In genomic region chr15:65245096-65245849, GRCh38 we compare ENCODE assay signal across 1 cellular context.
A peak's percentile ranks its signal among the peaks of the same experiment; 100 is the strongest.
TF ChIP-seq lines count a peak whose summit lies in the region.

No MANE protein-coding gene starts in this region.

TF ChIP-seq in HepG2, 621 proteins besides CTCF, POLR2A, EP300 and RAD21 (continued from another document and continues in another):
- TF ChIP-seq HNF1B (CRISPR knock-in tag; IDR thresholded peaks at IDR 0.05) (0 out of 2 replicates have a peak, but pooled peaks have one; percentile 32), HOXA3 (CRISPR knock-in tag; IDR thresholded peaks at IDR 0.05) (peak; percentile 79), ATF5 (CRISPR knock-in tag; IDR thresholded peaks at IDR 0.05; ENCODE audit: low read depth) (no peak), ZNF776 (CRISPR knock-in tag; IDR thresholded peaks at IDR 0.05) (no peak), TAF1 (CRISPR knock-in tag; IDR thresholded peaks at IDR 0.05) (peak; percentile 40; the same call in 1 of the 2 replicates), NR2F6 (IDR thresholded peaks at IDR 0.05) (no peak), NR2F6 (CRISPR knock-in tag; IDR thresholded peaks at IDR 0.05) (no peak), DNMT3B (CRISPR knock-in tag; conservative IDR thresholded peaks at IDR 0.05) (no peak), MYC (CRISPR knock-in tag; IDR thresholded peaks at IDR 0.05; ENCODE audit: borderline replicate concordance) (peak; percentile 9; the same call in 1 of the 2 replicates), HOXA5 (CRISPR knock-in tag; IDR thresholded peaks at IDR 0.05) (no peak), JUND (CRISPR knock-in tag; IDR thresholded peaks at IDR 0.05) (0 out of 2 replicates have a peak, but pooled peaks have one; percentile 16), RARG (CRISPR knock-in tag; IDR thresholded peaks at IDR 0.05; ENCODE audit: low read depth) (no peak), ZNF101 (CRISPR knock-in tag; IDR thresholded peaks at IDR 0.05; ENCODE audit: borderline replicate concordance, low read depth) (no peak), SALL1 (CRISPR knock-in tag; IDR thresholded peaks at IDR 0.05) (peak; percentile 47), MED1 (CRISPR knock-in tag; IDR thresholded peaks at IDR 0.05) (0 out of 2 replicates have a peak, but pooled peaks have one; percentile 34), SPEN (CRISPR knock-in tag; IDR thresholded peaks at IDR 0.05; ENCODE audit: low read depth) (no peak), ARID5B (CRISPR knock-in tag; IDR thresholded peaks at IDR 0.05) (peak; percentile 45), CREB1 (IDR thresholded peaks at IDR 0.05) (peak; percentile 62), CREB1 (CRISPR knock-in tag; IDR thresholded peaks at IDR 0.05) (no peak; the same call in 1 of the 2 replicates), ZSCAN12 (CRISPR knock-in tag; IDR thresholded peaks at IDR 0.05) (no peak), STAT5B (CRISPR knock-in tag; IDR thresholded peaks at IDR 0.05) (no peak), CHD2 (IDR thresholded peaks at IDR 0.05; ENCODE audit: low read depth, low read length) (no peak), ZBTB43 (CRISPR knock-in tag; conservative IDR thresholded peaks at IDR 0.05) (no peak), ZNF777 (CRISPR knock-in tag; IDR thresholded peaks at IDR 0.05) (no peak), EZH2 (conservative IDR thresholded peaks at IDR 0.05; ENCODE audit: low read depth, low read length) (no peak), ZNF33A (CRISPR knock-in tag; IDR thresholded peaks at IDR 0.05; ENCODE audit: borderline replicate concordance) (no peak), JUN (CRISPR knock-in tag; IDR thresholded peaks at IDR 0.05) (0 out of 2 replicates have a peak, but pooled peaks have one; percentile 31), ZKSCAN8 (CRISPR knock-in tag; IDR thresholded peaks at IDR 0.05; ENCODE audit: borderline replicate concordance) (no peak), SIN3A (IDR thresholded peaks at IDR 0.05; ENCODE audit: borderline replicate concordance, low read depth, low read length) (no peak), GABPB1 (CRISPR knock-in tag; IDR thresholded peaks at IDR 0.05) (peak; percentile 27; the same call in 1 of the 2 replicates), ZBTB21 (CRISPR knock-in tag; IDR thresholded peaks at IDR 0.05) (peak; percentile 87), ZNF749 (CRISPR knock-in tag; IDR thresholded peaks at IDR 0.05; ENCODE audit: borderline replicate concordance) (no peak), PRDM15 (CRISPR knock-in tag; IDR thresholded peaks at IDR 0.05) (no peak), LBX2 (CRISPR knock-in tag; IDR thresholded peaks at IDR 0.05; ENCODE audit: borderline replicate concordance) (no peak), FOXC1 (CRISPR knock-in tag; IDR thresholded peaks at IDR 0.05; ENCODE audit: borderline replicate concordance) (0 out of 2 replicates have a peak, but pooled peaks have one; percentile 33), ASH2L (IDR thresholded peaks at IDR 0.05; ENCODE audit: insufficient read length, low read depth, low read length) (peak; percentile 27), ZFX (CRISPR knock-in tag; IDR thresholded peaks at IDR 0.05; ENCODE audit: low read depth) (peak; percentile 76), TEAD3 (CRISPR knock-in tag; optimal IDR thresholded peaks at IDR 0.05; ENCODE audit: borderline replicate concordance) (peak; percentile 63), ZSCAN25 (CRISPR knock-in tag; IDR thresholded peaks at IDR 0.05) (no peak), PHF20 (CRISPR knock-in tag; IDR thresholded peaks at IDR 0.05) (no peak), MED13 (CRISPR knock-in tag; IDR thresholded peaks at IDR 0.05) (no peak), ZMAT3 (CRISPR knock-in tag; conservative IDR thresholded peaks at IDR 0.05) (0 out of 2 replicates have a peak, but pooled peaks have one; percentile 37), ZNF569 (CRISPR knock-in tag; IDR thresholded peaks at IDR 0.05; ENCODE audit: borderline replicate concordance) (no peak), ZNF292 (CRISPR knock-in tag; IDR thresholded peaks at IDR 0.05; ENCODE audit: borderline replicate concordance, low read depth) (0 out of 2 replicates have a peak, but pooled peaks have one; percentile 43), ZFP91 (CRISPR knock-in tag; IDR thresholded peaks at IDR 0.05; ENCODE audit: borderline replicate concordance) (peak; percentile 19; the same call in 1 of the 2 replicates), ZNF275 (CRISPR knock-in tag; IDR thresholded peaks at IDR 0.05; ENCODE audit: borderline replicate concordance) (no peak), ZMYM4 (CRISPR knock-in tag; IDR thresholded peaks at IDR 0.05) (no peak), PAXIP1 (CRISPR knock-in tag; conservative IDR thresholded peaks at IDR 0.05) (0 out of 2 replicates have a peak, but pooled peaks have one; percentile 34), NRL (CRISPR knock-in tag; IDR thresholded peaks at IDR 0.05; ENCODE audit: borderline replicate concordance) (0 out of 2 replicates have a peak, but pooled peaks have one; percentile 44), PHB2 (IDR thresholded peaks at IDR 0.05; ENCODE audit: partially characterized antibody) (no peak), SMAD1 (CRISPR knock-in tag; IDR thresholded peaks at IDR 0.05; ENCODE audit: borderline replicate concordance, low read depth) (no peak)
